Comparison of ENCODE assay signal across 10 cellular contexts in genomic region chr16:72308396-72308795, GRCh38.
"Had no signal": no experiment of that assay in that cellular context is flagged by ENCODE, and none has a peak within 500 bp of the region (broad histone marks: within the 10 kb centered on the region; RNA-seq: fewer than 3 reads in every experiment).

No MANE protein-coding gene starts in this region.

- ATAC-seq: HCT116, K562 had no signal

- H3K4me1 ChIP-seq: HAP-1 had no signal

- H3K4me3 ChIP-seq: GM23248, HAP-1, K562 had no signal

- DNase-seq: GM23248, GOT3, H7, HFFc6, IMR-90, KG1 had no signal

- H2AFZ ChIP-seq: GM23248 had no signal

- H3K36me3 ChIP-seq: HAP-1 had no signal

- H3K9ac ChIP-seq: GM23248 had no signal

- H3K9me3 ChIP-seq: HAP-1 had no signal

- H3K27ac ChIP-seq: GM23248, HL-60 had no signal

- FAIRE-seq: K562 had no signal
